ENCODE assay signal across 35 cellular contexts in the genomic region with DNA sequence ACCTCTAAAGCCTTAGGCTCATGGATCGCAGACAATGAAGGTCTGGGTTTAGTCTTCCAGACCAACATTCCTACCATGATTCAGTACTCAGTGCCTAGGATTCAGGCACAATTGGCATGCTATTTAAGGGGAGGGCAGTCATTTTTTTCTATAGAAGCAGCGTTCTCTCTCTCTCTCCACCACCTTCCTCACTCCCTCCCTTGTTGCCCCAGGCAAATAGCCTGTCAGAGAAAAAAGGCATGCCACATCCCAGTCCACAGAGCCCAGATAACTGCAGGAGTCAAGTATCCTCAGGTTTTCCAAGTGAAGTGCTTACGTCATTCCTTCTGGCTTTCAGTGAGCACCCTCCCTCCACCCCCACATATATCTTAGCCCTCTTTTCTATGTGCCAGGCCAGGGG.
"Had no signal": no experiment of that assay in that cellular context is flagged by ENCODE, and none has a peak within 500 bp of the region (broad histone marks: within the 10 kb centered on the region; RNA-seq: fewer than 3 reads in every experiment).

No MANE protein-coding gene starts in this region.

- H3K9me3 Mint-ChIP-seq: activated B cell treated with CpG ODN at 0.5 μM for 24 hours; activated CD8-positive, alpha-beta T cell treated with anti-CD3 and anti-CD28 coated beads for 36 hours; activated naive CD4-positive, alpha-beta T cell treated with anti-CD3 and anti-CD28 coated beads for 36 hours; activated naive CD4-positive, alpha-beta T cell treated with anti-CD3 and anti-CD28 coated beads, Interleukin-2, amount 50 U/mL, for 24 hours; activated naive CD8-positive, alpha-beta T cell treated with anti-CD3 and anti-CD28 coated beads for 36 hours; activated naive CD8-positive, alpha-beta T cell treated with anti-CD3 and anti-CD28 coated beads, Interleukin-2, amount 50 U/mL, for 24 hours; activated T-helper 17 cell treated with anti-CD3 and anti-CD28 coated beads, Interleukin-2, amount 50 U/mL, for 72 hours; effector memory CD8-positive, alpha-beta T cell; T-helper 2 cell treated with Interferon-gamma antibody and Interleukin-4, amounts not matched to agents 5 μg/mL and 100 μg/mL, for 36 hours had no signal

- H3K4me1 ChIP-seq: adrenal gland, breast epithelium, esophagus muscularis mucosa, gastrocnemius medialis had no signal

- H3K27ac ChIP-seq: adrenal gland, breast epithelium, cardiac muscle cell, esophagus muscularis mucosa, foreskin keratinocyte, gastrocnemius medialis, WERI-Rb-1 had no signal

- H3K27me3 ChIP-seq: cardiac muscle cell, esophagus muscularis mucosa, foreskin keratinocyte, gastrocnemius medialis had no signal

- H3K36me3 ChIP-seq: adrenal gland, breast epithelium, cardiac muscle cell, esophagus muscularis mucosa, gastrocnemius medialis, WERI-Rb-1 had no signal

- H3K27ac Mint-ChIP-seq: activated CD8-positive, alpha-beta T cell treated with anti-CD3 and anti-CD28 coated beads for 36 hours; activated naive CD4-positive, alpha-beta T cell treated with anti-CD3 and anti-CD28 coated beads for 36 hours; activated naive CD4-positive, alpha-beta T cell treated with anti-CD3 and anti-CD28 coated beads, Interleukin-2, amount 50 U/mL, for 24 hours; activated naive CD8-positive, alpha-beta T cell treated with anti-CD3 and anti-CD28 coated beads for 36 hours; activated naive CD8-positive, alpha-beta T cell treated with anti-CD3 and anti-CD28 coated beads, Interleukin-2, amount 50 U/mL, for 24 hours; activated T-helper 17 cell treated with anti-CD3 and anti-CD28 coated beads, Interleukin-2, amount 50 U/mL, for 72 hours; brain; effector memory CD8-positive, alpha-beta T cell; T-helper 17 cell; T-helper 2 cell treated with Interferon-gamma antibody and Interleukin-4, amounts not matched to agents 5 μg/mL and 100 μg/mL, for 36 hours had no signal

- DNase-seq: activated B cell treated with CpG ODN at 0.5 μM for 24 hours; activated CD4-positive, alpha-beta T cell treated with anti-CD3 and anti-CD28 coated beads for 48 hours; activated CD4-positive, alpha-beta T cell treated with anti-CD3 and anti-CD28 coated beads, Interleukin-2, amount 50 U/mL, for 1 hour; activated CD4-positive, alpha-beta T cell treated with anti-CD3 and anti-CD28 coated beads, Interleukin-2, amount 50 U/mL, for 48 hours; activated CD8-positive, alpha-beta memory T cell treated with anti-CD3 and anti-CD28 coated beads for 24 hours; activated CD8-positive, alpha-beta T cell treated with anti-CD3 and anti-CD28 coated beads for 36 hours; activated effector memory CD4-positive, alpha-beta T cell treated with anti-CD3 and anti-CD28 coated beads, Interleukin-2, amount 50 U/mL, for 16 hours; activated naive CD4-positive, alpha-beta T cell treated with anti-CD3 and anti-CD28 coated beads for 36 hours; activated naive CD8-positive, alpha-beta T cell treated with anti-CD3 and anti-CD28 coated beads for 36 hours; activated naive CD8-positive, alpha-beta T cell treated with anti-CD3 and anti-CD28 coated beads, Interleukin-2, amount 50 U/mL, for 24 hours; activated T-cell treated with anti-CD3 and anti-CD28 coated beads, Interleukin-2, amount 50 U/mL, for 4 hours; adrenal gland; amygdala; aorta; central memory CD4-positive, alpha-beta T cell; cortex of kidney; dermis blood vessel endothelial cell; effector CD4-positive, alpha-beta T cell; effector memory CD8-positive, alpha-beta T cell; erythroblast; foreskin keratinocyte; gastrocnemius medialis; glutamatergic neuron; T-helper 1 cell; T-helper 17 cell; T1000; WERI-Rb-1 had no signal

- H3K27me3 Mint-ChIP-seq: activated B cell treated with CpG ODN at 0.5 μM for 24 hours; activated CD8-positive, alpha-beta T cell treated with anti-CD3 and anti-CD28 coated beads for 36 hours; activated naive CD4-positive, alpha-beta T cell treated with anti-CD3 and anti-CD28 coated beads, Interleukin-2, amount 50 U/mL, for 24 hours; activated naive CD8-positive, alpha-beta T cell treated with anti-CD3 and anti-CD28 coated beads for 36 hours; activated naive CD8-positive, alpha-beta T cell treated with anti-CD3 and anti-CD28 coated beads, Interleukin-2, amount 50 U/mL, for 24 hours; activated T-helper 17 cell treated with anti-CD3 and anti-CD28 coated beads, Interleukin-2, amount 50 U/mL, for 72 hours; T-helper 17 cell had no signal

- H3K4me3 ChIP-seq: adrenal gland, breast epithelium, cardiac muscle cell, esophagus muscularis mucosa, gastrocnemius medialis had no signal

- H3K36me3 Mint-ChIP-seq: brain had no signal

- H3K4me1 Mint-ChIP-seq: activated naive CD4-positive, alpha-beta T cell treated with anti-CD3 and anti-CD28 coated beads, Interleukin-2, amount 50 U/mL, for 24 hours; activated naive CD8-positive, alpha-beta T cell treated with anti-CD3 and anti-CD28 coated beads for 36 hours; activated T-helper 17 cell treated with anti-CD3 and anti-CD28 coated beads, Interleukin-2, amount 50 U/mL, for 72 hours; brain; T-helper 17 cell had no signal

- ATAC-seq: activated CD4-positive, CD25-positive, alpha-beta regulatory T cell treated with anti-CD3 and anti-CD28 coated beads, Interleukin-2, amount 50 U/mL, for 24 hours; activated CD8-positive, alpha-beta T cell treated with anti-CD3 and anti-CD28 coated beads for 36 hours; activated naive CD8-positive, alpha-beta T cell treated with anti-CD3 and anti-CD28 coated beads, Interleukin-2, amount 50 U/mL, for 24 hours; activated T-cell treated with anti-CD3 and anti-CD28 coated beads, Interleukin-2, amount 50 U/mL, for 4 hours; activated T-helper 17 cell treated with anti-CD3 and anti-CD28 coated beads, Interleukin-2, amount 50 U/mL, for 72 hours; effector memory CD8-positive, alpha-beta T cell; foreskin keratinocyte; gastrocnemius medialis; T-helper 17 cell had no signal

- H3K9me3 ChIP-seq: adrenal gland, breast epithelium, esophagus muscularis mucosa, gastrocnemius medialis had no signal

- H3K4me3 Mint-ChIP-seq: activated B cell treated with CpG ODN at 0.5 μM for 24 hours; activated CD8-positive, alpha-beta T cell treated with anti-CD3 and anti-CD28 coated beads for 36 hours; activated naive CD4-positive, alpha-beta T cell treated with anti-CD3 and anti-CD28 coated beads for 36 hours; activated naive CD4-positive, alpha-beta T cell treated with anti-CD3 and anti-CD28 coated beads, Interleukin-2, amount 50 U/mL, for 24 hours; activated naive CD8-positive, alpha-beta T cell treated with anti-CD3 and anti-CD28 coated beads for 36 hours; activated naive CD8-positive, alpha-beta T cell treated with anti-CD3 and anti-CD28 coated beads, Interleukin-2, amount 50 U/mL, for 24 hours; activated T-cell treated with anti-CD3 and anti-CD28 coated beads, Interleukin-2, amount 50 U/mL, for 4 hours; activated T-helper 17 cell treated with anti-CD3 and anti-CD28 coated beads, Interleukin-2, amount 50 U/mL, for 72 hours; brain; effector memory CD8-positive, alpha-beta T cell; T-helper 17 cell; T-helper 2 cell treated with Interferon-gamma antibody and Interleukin-4, amounts not matched to agents 5 μg/mL and 100 μg/mL, for 36 hours had no signal
